Comparison of ENCODE assay signal across 1 cellular context in genomic region chr1:24426738-24427468, GRCh38.
TF ChIP-seq lines count a peak whose summit lies in the region.

No MANE protein-coding gene starts in this region.

TF ChIP-seq in SK-N-SH, 30 proteins besides CTCF, POLR2A, EP300 and RAD21 (continued from another document):
- TF ChIP-seq, protein P1, sequence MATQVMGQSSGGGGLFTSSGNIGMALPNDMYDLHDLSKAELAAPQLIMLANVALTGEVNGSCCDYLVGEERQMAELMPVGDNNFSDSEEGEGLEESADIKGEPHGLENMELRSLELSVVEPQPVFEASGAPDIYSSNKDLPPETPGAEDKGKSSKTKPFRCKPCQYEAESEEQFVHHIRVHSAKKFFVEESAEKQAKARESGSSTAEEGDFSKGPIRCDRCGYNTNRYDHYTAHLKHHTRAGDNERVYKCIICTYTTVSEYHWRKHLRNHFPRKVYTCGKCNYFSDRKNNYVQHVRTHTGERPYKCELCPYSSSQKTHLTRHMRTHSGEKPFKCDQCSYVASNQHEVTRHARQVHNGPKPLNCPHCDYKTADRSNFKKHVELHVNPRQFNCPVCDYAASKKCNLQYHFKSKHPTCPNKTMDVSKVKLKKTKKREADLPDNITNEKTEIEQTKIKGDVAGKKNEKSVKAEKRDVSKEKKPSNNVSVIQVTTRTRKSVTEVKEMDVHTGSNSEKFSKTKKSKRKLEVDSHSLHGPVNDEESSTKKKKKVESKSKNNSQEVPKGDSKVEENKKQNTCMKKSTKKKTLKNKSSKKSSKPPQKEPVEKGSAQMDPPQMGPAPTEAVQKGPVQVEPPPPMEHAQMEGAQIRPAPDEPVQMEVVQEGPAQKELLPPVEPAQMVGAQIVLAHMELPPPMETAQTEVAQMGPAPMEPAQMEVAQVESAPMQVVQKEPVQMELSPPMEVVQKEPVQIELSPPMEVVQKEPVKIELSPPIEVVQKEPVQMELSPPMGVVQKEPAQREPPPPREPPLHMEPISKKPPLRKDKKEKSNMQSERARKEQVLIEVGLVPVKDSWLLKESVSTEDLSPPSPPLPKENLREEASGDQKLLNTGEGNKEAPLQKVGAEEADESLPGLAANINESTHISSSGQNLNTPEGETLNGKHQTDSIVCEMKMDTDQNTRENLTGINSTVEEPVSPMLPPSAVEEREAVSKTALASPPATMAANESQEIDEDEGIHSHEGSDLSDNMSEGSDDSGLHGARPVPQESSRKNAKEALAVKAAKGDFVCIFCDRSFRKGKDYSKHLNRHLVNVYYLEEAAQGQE (IDR thresholded peaks at IDR 0.05; ENCODE audit: low read depth, low read length): no peak
- TF ChIP-seq FOXJ3 (CRISPR knock-in tag; IDR thresholded peaks at IDR 0.05) (no peak), EZH2phosphoT487 (IDR thresholded peaks at IDR 0.05; ENCODE audit: borderline replicate concordance, low read depth) (no peak), MAX (IDR thresholded peaks at IDR 0.05; ENCODE audit: low read depth) (no peak), RXRA (IDR thresholded peaks at IDR 0.05; ENCODE audit: borderline replicate concordance, low read depth) (no peak)
- TF ChIP-seq, protein P2, sequence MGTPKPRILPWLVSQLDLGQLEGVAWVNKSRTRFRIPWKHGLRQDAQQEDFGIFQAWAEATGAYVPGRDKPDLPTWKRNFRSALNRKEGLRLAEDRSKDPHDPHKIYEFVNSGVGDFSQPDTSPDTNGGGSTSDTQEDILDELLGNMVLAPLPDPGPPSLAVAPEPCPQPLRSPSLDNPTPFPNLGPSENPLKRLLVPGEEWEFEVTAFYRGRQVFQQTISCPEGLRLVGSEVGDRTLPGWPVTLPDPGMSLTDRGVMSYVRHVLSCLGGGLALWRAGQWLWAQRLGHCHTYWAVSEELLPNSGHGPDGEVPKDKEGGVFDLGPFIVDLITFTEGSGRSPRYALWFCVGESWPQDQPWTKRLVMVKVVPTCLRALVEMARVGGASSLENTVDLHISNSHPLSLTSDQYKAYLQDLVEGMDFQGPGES (IDR thresholded peaks at IDR 0.05; ENCODE audit: low read depth, low read length): no peak
